ENCODE assay signal across 9 cellular contexts in genomic region chr4:128468485-128468989, GRCh38.
DNase-seq lines count a peak whose midpoint lies in the region; ATAC-seq and TF ChIP-seq lines count a peak whose summit lies in the region.
"Had no signal": no experiment of that assay in that cellular context is flagged by ENCODE, and none has a peak within 500 bp of the region (broad histone marks: within the 10 kb centered on the region; RNA-seq: fewer than 3 reads in every experiment).

No MANE protein-coding gene starts in this region.

- DNase-seq in GM03348 (ENCODE audit: low spot score) (peak; percentile 84), SK-N-DZ (ENCODE audit: low spot score) (peak; percentile 3), glomerular endothelial cell (ENCODE audit: extremely low read depth, low read depth, low spot score) (peak; percentile 22), sigmoid colon (peak; percentile 82), NCI-H187 (lab: John Stamatoyannopoulos, UW) (no peak)
- DNase-seq in stimulated activated CD4-positive, alpha-beta T cell treated with anti-CD3 and anti-CD28 coated beads, Interleukin-15, amount 100 ng/mL, for 24 hours = no peak
- no peak for DNase-seq in stimulated activated naive CD4-positive, alpha-beta T cell treated with Interleukin-2 at 50 U/mL for 16 hours (lab: John Stamatoyannopoulos, UW)
- DNase-seq: stimulated activated naive B cell treated with anti-CD40 and anti-IgM and Interleukin-4, amounts not matched to agents 10 μg/mL and 1 μg/mL and 100 μg/mL, for 72 hours had no signal

- ATAC-seq in GM19463 (IDR thresholded peaks at IDR 0.05; ENCODE audit: unreplicated experiment) = no peak

- no peaks in the 10 kb centered on the region for H3K36me3 ChIP-seq in sigmoid colon

- no peak for TF ChIP-seq EP300 in sigmoid colon (IDR thresholded peaks at IDR 0.05)

- H3K4me1 ChIP-seq in sigmoid colon = peaks cover 0 to 17% (median 15%) of the 10 kb centered on the region in 4 donors

- peak overlapping the region in 1 of 4 donors; percentile 19 for H3K4me3 ChIP-seq in sigmoid colon

- H3K27ac ChIP-seq in sigmoid colon = peak overlapping the region in 3 of 4 donors; percentile 34 to 45 (median 36)

- H3K27me3 ChIP-seq in sigmoid colon = no peaks in the 10 kb centered on the region

- no peak for TF ChIP-seq POLR2A in sigmoid colon (IDR thresholded peaks at IDR 0.05)

- 9 to 55% methylated on average over 5 of the region's 5 CpGs for WGBS in sigmoid colon, 2 donors

- intact Hi-C loops in sigmoid colon (cut with DNase I) = no loop called here

- H3K9me3 ChIP-seq in sigmoid colon = no peaks in the 10 kb centered on the region

- no peak for TF ChIP-seq CTCF in sigmoid colon (IDR thresholded peaks at IDR 0.05)

Comparison
In these comparisons a context has a peak if more than half of its experiments do, and no peak if none do; other contexts are left out.
1. DNase-seq: peak in GM03348 (single experiment), SK-N-DZ (single experiment), glomerular endothelial cell (single experiment) and sigmoid colon (single experiment); none in stimulated activated CD4-positive, alpha-beta T cell treated with anti-CD3 and anti-CD28 coated beads, Interleukin-15, amount 100 ng/mL, for 24 hours (single experiment), stimulated activated naive CD4-positive, alpha-beta T cell treated with Interleukin-2 at 50 U/mL for 16 hours (single experiment) and NCI-H187 (0 of 2).